Comparison of ENCODE assay signal across 8 cellular contexts in genomic region chr1:36924282-36924791, GRCh38.
DNase-seq lines count a peak whose midpoint lies in the region; ATAC-seq and TF ChIP-seq lines count a peak whose summit lies in the region.

No MANE protein-coding gene starts in this region.

- no peaks in the 10 kb centered on the region for H3K27me3 ChIP-seq in DND-41 (ENCODE audit: insufficient read depth, low read length, poor library complexity)

- POLR2A ChIA-PET in WTC11 (lab: Charles Lee): interaction anchor here (0.6 kb wide), 1 partner anchor 452 kb away, joined by 3 read pairs; no protein-coding TSS in a partner anchor

- ATAC-seq in DND-41 (ENCODE audit: insufficient read depth, low read depth) (peak; percentile 84), WTC11 (peak; percentile 92), HG03442 (IDR thresholded peaks at IDR 0.05; ENCODE audit: unreplicated experiment) (no peak), GM21786 (IDR thresholded peaks at IDR 0.05; ENCODE audit: unreplicated experiment) (no peak), GM19467 (IDR thresholded peaks at IDR 0.05; ENCODE audit: unreplicated experiment) (no peak)

- no peak overlapping the region for H3K27ac Mint-ChIP-seq in WTC11

- no peaks in the 10 kb centered on the region for H3K9me3 ChIP-seq in DND-41 (ENCODE audit: insufficient read depth, low read length, severe bottlenecking)

- H4K20me1 ChIP-seq in DND-41 (ENCODE audit: insufficient read depth, low read length): peaks cover 36% of the 10 kb centered on the region

- no peak overlapping the region for H3K4me3 ChIP-seq in DND-41 (ENCODE audit: low read depth in 1 of 2, low read length in 2 of 2)
- no peak overlapping the region for H3K4me3 ChIP-seq in Jurkat, Clone E6-1 (ENCODE audit: low read length)
- H3K4me3 ChIP-seq in foreskin fibroblast (ENCODE audit: low read depth in 1 of 2, low read length in 2 of 2): no peak overlapping the region

- CTCF ChIA-PET in WTC11 (lab: Charles Lee): interaction anchor here (0.7 to 1.4 kb wide), 5 partner anchors 60 to 348 kb away, joined by 3 to 8 read pairs (median 5); no protein-coding TSS in a partner anchor

- no peak for TF ChIP-seq CTCF in DND-41 (IDR thresholded peaks at IDR 0.05; ENCODE audit: borderline replicate concordance, extremely low read depth, low read length, poor library complexity, severe bottlenecking)
- TF ChIP-seq CTCF in WTC11 (IDR thresholded peaks at IDR 0.05): no peak
- TF ChIP-seq CTCF in foreskin fibroblast (IDR thresholded peaks at IDR 0.05; ENCODE audit: low read depth, low read length): no peak

- H3K27ac ChIP-seq in DND-41 (ENCODE audit: low read length): no peak overlapping the region

- peak; percentile 76 for DNase-seq in DND-41
- peak; percentile 44 for DNase-seq in Jurkat, Clone E6-1 (ENCODE audit: low read depth, low spot score)
- peak; percentile 90 for DNase-seq in WTC11 (ENCODE audit: low spot score)
- peak; percentile 8 to 44 for DNase-seq in foreskin fibroblast
- peak; percentile 20 for DNase-seq in pons (ENCODE audit: low spot score)

- peaks cover 15% of the 10 kb centered on the region for H3K4me1 Mint-ChIP-seq in WTC11

- H3K36me3 Mint-ChIP-seq in WTC11: no peaks in the 10 kb centered on the region

- no peak overlapping the region for H2AFZ ChIP-seq in DND-41 (ENCODE audit: low read depth, low read length)

- H3K79me2 ChIP-seq in DND-41 (ENCODE audit: insufficient read depth, low read length): no peaks in the 10 kb centered on the region

- H3K4me1 ChIP-seq in DND-41 (ENCODE audit: insufficient read depth, low read length): no peaks in the 10 kb centered on the region

- H3K36me3 ChIP-seq in DND-41 (ENCODE audit: insufficient read depth, low read length): no peaks in the 10 kb centered on the region

- H3K9ac ChIP-seq in DND-41 (ENCODE audit: low read depth, low read length): no peak overlapping the region

- no peaks in the 10 kb centered on the region for H3K9me3 Mint-ChIP-seq in WTC11

- H3K4me3 Mint-ChIP-seq in WTC11: no peak overlapping the region

- no peaks in the 10 kb centered on the region for H3K27me3 Mint-ChIP-seq in WTC11 (ENCODE audit: low read depth)

- no peak overlapping the region for H3K4me2 ChIP-seq in DND-41 (ENCODE audit: insufficient read depth, low read length)

TF ChIP-seq in WTC11, 78 proteins besides CTCF, POLR2A, EP300 and RAD21 (continues in another document):
- peak; percentile 57; the same call in 1 of the 2 replicates for TF ChIP-seq ESRRA (CRISPR knock-in tag; IDR thresholded peaks at IDR 0.05; ENCODE audit: borderline replicate concordance)
- TF ChIP-seq TEAD4 (CRISPR knock-in tag; IDR thresholded peaks at IDR 0.05): peak; percentile 74; the same call in 1 of the 2 replicates
- TF ChIP-seq FOXJ3 (CRISPR knock-in tag; IDR thresholded peaks at IDR 0.05; ENCODE audit: borderline replicate concordance): no peak
- 0 out of 2 replicates have a peak, but pooled peaks have one; percentile 80 for TF ChIP-seq JUN (CRISPR knock-in tag; IDR thresholded peaks at IDR 0.05)
- TF ChIP-seq ZNF317 (CRISPR knock-in tag; IDR thresholded peaks at IDR 0.05; ENCODE audit: borderline replicate concordance, low read depth): no peak
- TF ChIP-seq MAX (CRISPR knock-in tag; IDR thresholded peaks at IDR 0.05): peak; percentile 48; the same call in 1 of the 2 replicates
- peak; percentile 85; the same call in 1 of the 2 replicates for TF ChIP-seq SMAD3 (CRISPR knock-in tag; IDR thresholded peaks at IDR 0.05; ENCODE audit: borderline replicate concordance)
- peak; percentile 79; the same call in 1 of the 2 replicates for TF ChIP-seq ZNF138 (CRISPR knock-in tag; conservative IDR thresholded peaks at IDR 0.05)
- peak; percentile 75; the same call in 1 of the 2 replicates for TF ChIP-seq SP1 (CRISPR knock-in tag; conservative IDR thresholded peaks at IDR 0.05)
- no peak for TF ChIP-seq IRF1 (CRISPR knock-in tag; IDR thresholded peaks at IDR 0.05)
- no peak for TF ChIP-seq ATF2 (CRISPR knock-in tag; IDR thresholded peaks at IDR 0.05; ENCODE audit: borderline replicate concordance, low read depth)
- no peak for TF ChIP-seq ZSCAN18 (CRISPR knock-in tag; IDR thresholded peaks at IDR 0.05)
- 0 out of 2 replicates have a peak, but pooled peaks have one; percentile 33 for TF ChIP-seq NFYB (CRISPR knock-in tag; conservative IDR thresholded peaks at IDR 0.05; ENCODE audit: low read depth)
- no peak for TF ChIP-seq E2F5 (CRISPR knock-in tag; IDR thresholded peaks at IDR 0.05)
- no peak for TF ChIP-seq AFF4 (CRISPR knock-in tag; IDR thresholded peaks at IDR 0.05; ENCODE audit: borderline replicate concordance)
- TF ChIP-seq MYBL2 (CRISPR knock-in tag; IDR thresholded peaks at IDR 0.05): peak; percentile 89
- peak; percentile 93 for TF ChIP-seq ZNF232 (CRISPR knock-in tag; IDR thresholded peaks at IDR 0.05)
- TF ChIP-seq GTF2I (CRISPR knock-in tag; conservative IDR thresholded peaks at IDR 0.05): no peak
- peak; percentile 80; the same call in 1 of the 2 replicates for TF ChIP-seq TP53 (CRISPR knock-in tag; IDR thresholded peaks at IDR 0.05)
- TF ChIP-seq ZBTB21 (CRISPR knock-in tag; IDR thresholded peaks at IDR 0.05; ENCODE audit: borderline replicate concordance): 0 out of 2 replicates have a peak, but pooled peaks have one; percentile 73
- peak; percentile 73; the same call in 1 of the 2 replicates for TF ChIP-seq NFE2L1 (CRISPR knock-in tag; IDR thresholded peaks at IDR 0.05)
- 0 out of 2 replicates have a peak, but pooled peaks have one; percentile 50 for TF ChIP-seq KAT7 (CRISPR knock-in tag; IDR thresholded peaks at IDR 0.05; ENCODE audit: borderline replicate concordance)

Comparison
In these comparisons a context has a peak if more than half of its experiments do, and no peak if none do; other contexts are left out.
1. ATAC-seq: peak in DND-41 (single experiment) and WTC11 (single experiment); none in HG03442 (single experiment), GM21786 (single experiment) and GM19467 (single experiment).
2. DNase-seq: peak in every context shown above with its lines; median percentile 90 in WTC11; 76 in DND-41; 44 in Jurkat, Clone E6-1; 26 in foreskin fibroblast; 20 in pons.